ENCODE assay signal across 25 cellular contexts in the genomic region with DNA sequence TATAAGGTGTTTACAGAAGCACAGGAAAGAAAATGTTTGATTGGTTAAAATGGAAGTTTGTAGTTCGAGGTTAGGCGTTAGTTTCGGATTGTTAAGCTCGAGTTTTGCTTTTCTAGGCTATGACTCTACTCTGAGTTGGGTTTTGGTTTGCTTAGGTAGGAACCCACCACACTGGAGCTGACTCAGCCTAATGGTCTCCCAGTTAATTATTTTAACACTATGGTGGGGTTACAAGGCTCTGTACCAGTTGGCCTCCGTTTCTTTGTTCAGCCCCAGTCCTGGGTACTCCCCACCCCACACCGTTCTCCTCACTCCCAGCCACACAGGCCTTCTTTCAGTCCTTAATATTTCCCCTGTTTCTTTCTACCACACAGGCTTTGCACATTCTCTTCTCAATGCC.
"Had no signal": no experiment of that assay in that cellular context is flagged by ENCODE, and none has a peak within 500 bp of the region (broad histone marks: within the 10 kb centered on the region; RNA-seq: fewer than 3 reads in every experiment).

No MANE protein-coding gene starts in this region.

- H3K27ac ChIP-seq: coronary artery, dorsolateral prefrontal cortex, esophagus muscularis mucosa, foreskin keratinocyte, gastroesophageal sphincter, heart left ventricle, hepatocyte, left lung, lower lobe of right lung had no signal

- H3K27ac Mint-ChIP-seq: immature natural killer cell, mesothelial cell of epicardium had no signal

- FAIRE-seq: colon, endothelial cell of umbilical vein, frontal cortex, kidney had no signal

- H3K9me3 Mint-ChIP-seq: mesothelial cell of epicardium had no signal

- H3K4me3 ChIP-seq: coronary artery, dorsolateral prefrontal cortex, esophagus muscularis mucosa, gastroesophageal sphincter, heart left ventricle, hepatocyte, left lung, lower lobe of right lung, mucosa of descending colon had no signal

- H3K27me3 ChIP-seq: dorsolateral prefrontal cortex, esophagus muscularis mucosa, foreskin keratinocyte, gastroesophageal sphincter, heart left ventricle, hepatocyte, left lung had no signal

- DNase-seq: dermis blood vessel endothelial cell; dorsolateral prefrontal cortex; effector CD4-positive, alpha-beta T cell; effector memory CD4-positive, alpha-beta T cell; foreskin keratinocyte; heart left ventricle; hypothalamus; immature natural killer cell; islet precursor cell; kidney; kidney glomerular epithelial cell; left cardiac atrium; left lung; left ventricle myocardium superior; lower lobe of right lung; mesenchymal stem cell; mucosa of descending colon had no signal

- H3K4me2 ChIP-seq: hepatocyte had no signal

- H3K4me3 Mint-ChIP-seq: immature natural killer cell, mesothelial cell of epicardium had no signal

- ATAC-seq: foreskin keratinocyte, gastroesophageal sphincter, heart left ventricle, left cardiac atrium, left lung, left ventricle myocardium superior, lower lobe of right lung, mucosa of descending colon had no signal

- H3K4me1 ChIP-seq: esophagus muscularis mucosa, foreskin keratinocyte, gastroesophageal sphincter, heart left ventricle, left lung, lower lobe of right lung had no signal

- H3K36me3 ChIP-seq: esophagus muscularis mucosa, gastroesophageal sphincter, heart left ventricle, left lung, lower lobe of right lung had no signal

- H3K9me3 ChIP-seq: esophagus muscularis mucosa, gastroesophageal sphincter, heart left ventricle, left lung, lower lobe of right lung, mucosa of descending colon had no signal

- H3K79me2 ChIP-seq: hepatocyte had no signal

- H3K4me1 Mint-ChIP-seq: immature natural killer cell, mesothelial cell of epicardium had no signal

- H2AFZ ChIP-seq: hepatocyte had no signal

- H3K36me3 Mint-ChIP-seq: immature natural killer cell, mesothelial cell of epicardium had no signal
